ENCODE assay signal across 9 cellular contexts in the genomic region with DNA sequence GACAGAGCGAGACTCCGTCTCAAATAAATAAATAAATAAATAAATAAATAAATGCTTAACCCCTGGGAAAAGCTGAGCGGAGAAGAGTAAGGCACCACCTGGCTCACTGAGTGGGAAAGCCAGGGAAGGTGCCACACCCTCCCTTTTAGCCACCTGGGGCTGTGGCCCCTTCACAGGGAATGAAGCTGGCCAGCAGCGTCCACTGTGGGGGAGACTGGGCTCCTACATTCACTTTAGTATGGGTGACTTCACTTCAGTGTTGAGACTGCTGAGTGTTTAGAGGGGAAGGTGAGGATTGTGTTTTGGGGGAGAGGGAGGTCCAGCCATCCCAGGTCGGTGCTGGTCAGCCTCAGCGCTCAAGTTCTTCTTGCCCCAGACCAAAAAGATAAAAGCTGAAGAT. TPM values are rescaled to one million over a fixed set of nuclear protein-coding genes. Genes with fewer than 3 reads are reported as not detected.
DNase-seq lines count a peak whose midpoint lies in the region; ATAC-seq, FAIRE-seq and TF ChIP-seq lines count a peak whose summit lies in the region.
"Had no signal": no experiment of that assay in that cellular context is flagged by ENCODE, and none has a peak within 500 bp of the region (broad histone marks: within the 10 kb centered on the region; RNA-seq: fewer than 3 reads in every experiment).

No MANE protein-coding gene starts in this region.

- no peaks in the 10 kb centered on the region; a peak in 1 of 5 replicates for H3K27me3 ChIP-seq in K562 (ENCODE audit: control insufficient read depth in 2 of 2, insufficient read depth in 2 of 2, low read length in 2 of 2)
- H3K27me3 ChIP-seq in right lobe of liver, result no peaks in the 10 kb centered on the region
- no peaks in the 10 kb centered on the region for H3K27me3 ChIP-seq in tibial artery

- TF ChIP-seq POLR2A in K562 (conservative IDR thresholded peaks at IDR 0.05), result no peak
- no peak for TF ChIP-seq POLR2A in right lobe of liver (IDR thresholded peaks at IDR 0.05)

- peaks cover 19% of the 10 kb centered on the region for H3K36me3 Mint-ChIP-seq in activated naive CD4-positive, alpha-beta T cell treated with anti-CD3 and anti-CD28 coated beads, Interleukin-2, amount 10 ng/mL, durations not matched to agents 7 days and 5 days

- H3K9ac ChIP-seq in K562 (ENCODE audit: insufficient read depth in 1 of 2, low read depth in 2 of 2, low read length in 2 of 2), result peak overlapping the region; percentile 52 to 80; a peak in 2 of 4 replicates

- peaks cover 46% of the 10 kb centered on the region for H3K36me3 ChIP-seq in K562 (ENCODE audit: control insufficient read depth, insufficient read depth, low read length)
- H3K36me3 ChIP-seq in right lobe of liver, result peaks cover 0 to 33% (median 14%) of the 10 kb centered on the region in 4 donors
- H3K36me3 ChIP-seq in tibial artery, result peaks cover 32 to 40% (median 40%) of the 10 kb centered on the region in 3 donors

- POLR2A ChIA-PET in K562 (lab: Yijun Ruan, JAX), result interaction anchor here (1.3 to 6.0 kb wide), 4 partner anchors 10 to 21 kb away, joined by 3 to 44 read pairs (median 6); a partner anchor contains a TSS

- H2AFZ ChIP-seq in K562 (ENCODE audit: low read depth, low read length), result no peak overlapping the region

- H3K27ac Mint-ChIP-seq in activated naive CD4-positive, alpha-beta T cell treated with anti-CD3 and anti-CD28 coated beads, Interleukin-2, amount 10 ng/mL, durations not matched to agents 7 days and 5 days, result no peak overlapping the region

- H3K9me3 Mint-ChIP-seq in activated naive CD4-positive, alpha-beta T cell treated with anti-CD3 and anti-CD28 coated beads, Interleukin-2, amount 10 ng/mL, durations not matched to agents 7 days and 5 days, result no peaks in the 10 kb centered on the region

- intact Hi-C loops in K562 (cut with micrococcal nuclease), result no loop called here
- intact Hi-C loops in right lobe of liver (cut with DNase I), result no loop called here
- intact Hi-C loops in tibial artery (cut with DNase I; ENCODE audit: low total_unique reads), result no loop called here

- peaks cover 38 to 72% of the 10 kb centered on the region in 2 experiments for H3K4me1 ChIP-seq in K562 (replicated peaks in 1 of 2; ENCODE audit: control insufficient read depth in 2 of 2, insufficient read depth in 2 of 2, low read length in 2 of 2)
- H3K4me1 ChIP-seq in right lobe of liver, result peaks cover 0 to 20% (median 10%) of the 10 kb centered on the region in 4 donors
- H3K4me1 ChIP-seq in tibial artery, result peaks cover 8 to 62% (median 58%) of the 10 kb centered on the region in 4 donors

- no TSS peak for BruUV-seq in K562 (replicated peaks; lab: Mats Ljungman, UMichigan)

- peaks cover 42% of the 10 kb centered on the region for H3K79me2 ChIP-seq in K562 (ENCODE audit: control insufficient read depth, insufficient read depth, low read length)

- TF ChIP-seq RAD21 in K562 (CRISPR knock-in tag; conservative IDR thresholded peaks at IDR 0.05 in 1 of 2, IDR thresholded peaks at IDR 0.05 in 1 of 2), result no peak

- H3K4me1 Mint-ChIP-seq in activated naive CD4-positive, alpha-beta T cell treated with anti-CD3 and anti-CD28 coated beads, Interleukin-2, amount 10 ng/mL, durations not matched to agents 7 days and 5 days, result peaks cover 72% of the 10 kb centered on the region

- H3K4me2 ChIP-seq in K562 (ENCODE audit: insufficient read depth, low read length), result peak overlapping the region; percentile 76

- CTCF ChIA-PET in activated naive CD4-positive, alpha-beta T cell treated with anti-CD3 and anti-CD28 coated beads, Interleukin-2, amount 10 ng/mL, durations not matched to agents 7 days and 5 days (lab: Charles Lee), result interaction anchor here (1.6 to 10.4 kb wide), 5 partner anchors 9 to 83 kb away, joined by 5 to 100 read pairs (median 18); a partner anchor contains a TSS
- CTCF ChIA-PET in K562 (lab: Yijun Ruan, JAX; ENCODE audit: low intra/inter-chr PET ratio), result interaction anchor here (0.9 kb wide), 1 partner anchor 21 kb away, joined by 4 read pairs; no protein-coding TSS in a partner anchor

- no peak overlapping the region for H3K27ac ChIP-seq in K562 (ENCODE audit: extremely low read depth, low read depth, low read length)
- peak overlapping the region in 2 of 3 donors; percentile 77 to 85 for H3K27ac ChIP-seq in right lobe of liver
- peak overlapping the region; percentile 91 to 99 for H3K27ac ChIP-seq in tibial artery

- no peak for DNase-seq in activated naive CD4-positive, alpha-beta T cell treated with anti-CD3 and anti-CD28 coated beads, Interleukin-2, amount 10 ng/mL, durations not matched to agents 7 days and 5 days
- no peak for DNase-seq in activated naive CD4-positive, alpha-beta T cell treated with anti-CD3 and anti-CD28 coated beads, Interleukin-2, amount 50 U/mL, for 16 hours
- DNase-seq in K562 (ENCODE audit: extremely low read depth in 1 of 4, low spot score in 3 of 4) (peak in 2 of 4 experiments; percentile 9 to 18), right lobe of liver (no peak), tibial artery (no peak), NCI-H510A treated with DMSO at 0.1 percent for 48 hours (lab: John Stamatoyannopoulos, UW) (no peak)
- DNase-seq: DMS 273 treated with DMSO at 0.1 percent for 48 hours had no signal

- peak; percentile 37 for FAIRE-seq in K562 (lab: Jason Lieb, UNC)

- WGBS in K562 (ENCODE audit: insufficient coverage, low coverage, missing lambda C conversion rate), result 18% methylated on average over 6 of the region's 6 CpGs
- WGBS in right lobe of liver (ENCODE audit: insufficient coverage, low coverage, low lambda C conversion rate, missing lambda C conversion rate), result 43% methylated on average over 6 of the region's 6 CpGs

- H3K9me3 ChIP-seq in K562 (replicated peaks; ENCODE audit: control insufficient read depth, insufficient read depth, low read depth, low read length), result no peaks in the 10 kb centered on the region
- H3K9me3 ChIP-seq in right lobe of liver, result no peaks in the 10 kb centered on the region
- no peaks in the 10 kb centered on the region for H3K9me3 ChIP-seq in tibial artery

- H3K4me3 Mint-ChIP-seq in activated naive CD4-positive, alpha-beta T cell treated with anti-CD3 and anti-CD28 coated beads, Interleukin-2, amount 10 ng/mL, durations not matched to agents 7 days and 5 days, result peak overlapping the region; percentile 88

- no peak for TF ChIP-seq EP300 in K562 (IDR thresholded peaks at IDR 0.05; ENCODE audit: low read length)

- H3K27me3 Mint-ChIP-seq in activated naive CD4-positive, alpha-beta T cell treated with anti-CD3 and anti-CD28 coated beads, Interleukin-2, amount 10 ng/mL, durations not matched to agents 7 days and 5 days, result no peaks in the 10 kb centered on the region

- H3K4me3 ChIP-seq in K562, result peak overlapping the region; percentile 37; the same call in 1 of the 2 replicates
- peak overlapping the region; percentile 80 to 93 (median 92) for H3K4me3 ChIP-seq in right lobe of liver
- peak overlapping the region; percentile 91 to 98 for H3K4me3 ChIP-seq in tibial artery

- ATAC-seq in K562 (no peak), right lobe of liver (no peak), GM21619 (IDR thresholded peaks at IDR 0.05; ENCODE audit: unreplicated experiment) (no peak), GM21528 (IDR thresholded peaks at IDR 0.05; ENCODE audit: low FRiP score, unreplicated experiment) (no peak)

- no peaks in the 10 kb centered on the region for H3K9me1 ChIP-seq in K562 (ENCODE audit: control insufficient read depth, insufficient read depth, low read length)

- TF ChIP-seq CTCF in K562 (IDR thresholded peaks at IDR 0.05 in 2 of 3, conservative IDR thresholded peaks at IDR 0.05 in 1 of 3; ENCODE audit: insufficient read depth in 2 of 3, low read depth in 1 of 3, low read length in 3 of 3), result no peak
- TF ChIP-seq CTCF in right lobe of liver (IDR thresholded peaks at IDR 0.05), result no peak
- no peak for TF ChIP-seq CTCF in tibial artery (IDR thresholded peaks at IDR 0.05)

- in situ Hi-C loops in K562 (cut with MboI), result no loop called here

- H4K20me1 ChIP-seq in K562 (replicated peaks; ENCODE audit: control insufficient read depth, insufficient read depth, low read length), result peaks cover 5% of the 10 kb centered on the region

RNA-seq across cellular contexts. Expression of a gene that starts 1.5 kb away (rescaled TPM):
- 43.5 and 96.8 TPM in 2 replicates for total RNA-seq in K562 (2011; cell fraction: chromatin; rRNA removed; ENCODE audit: low replicate concordance)
- total RNA-seq in K562 (2011; cell fraction: nucleolus; rRNA removed), result 51.2 and 57.5 TPM in 2 replicates
- total RNA-seq in K562 (2011; cell fraction: nucleoplasm; rRNA removed), result 40.4 and 43.3 TPM in 2 replicates
- 32.0 and 32.8 TPM in 2 replicates for total RNA-seq in K562 (2014; rRNA removed)
- 11.8 and 14.2 TPM in 2 replicates for total RNA-seq in K562 (2014; rRNA removed; fragmentation: Illumina TruSeq; extraction: Trizol)
- total RNA-seq in K562 (2015; rRNA removed; fragmentation: Illumina TruSeq; extraction: Trizol), result 16.9 and 18.8 TPM in 2 replicates
- total RNA-seq in K562 (2021), result 23.4 and 36.0 TPM in 2 replicates
- polyA plus RNA-seq in K562 (2011; rRNA removed), result 25.8 and 30.9 TPM in 2 replicates
- polyA plus RNA-seq in K562 (2011; cell fraction: cytosol; rRNA removed), result 26.8 and 51.9 TPM in 2 replicates
- polyA plus RNA-seq in K562 (2011; cell fraction: nucleus; rRNA removed), result 53.7 and 85.9 TPM in 2 replicates
- polyA plus RNA-seq in K562 (2012), result 23.3 and 27.5 TPM in 2 replicates
- 20.4 and 30.2 TPM in 2 replicates for polyA plus RNA-seq in K562 (2014; fragmentation: Illumina TruSeq; extraction: Trizol)
- polyA plus RNA-seq in K562 (2014; fragmentation: Nextera tagmentation; extraction: Ambion mirVana), result under 1 TPM; 0.45 to 0.52 TPM
- 30.4 and 40.9 TPM in 2 replicates for polyA plus RNA-seq in K562 (2014; rRNA removed)
- 13.8 and 22.0 TPM in 2 replicates for polyA minus RNA-seq in K562 (2011; rRNA and poly(A)+ RNA removed)
- polyA minus RNA-seq in K562 (2011; cell fraction: cytosol; rRNA and poly(A)+ RNA removed), result 16.5 and 18.6 TPM in 2 replicates
- polyA minus RNA-seq in K562 (2011; cell fraction: nucleus; rRNA and poly(A)+ RNA removed), result 14.9 and 18.6 TPM in 2 replicates
- total RNA-seq in right lobe of liver, result 10 to 100 TPM in 2 of 6 experiments, 1 to 10 TPM in 4; 6.1 to 13.1 (median 8.9) TPM

RNA-seq across cellular contexts. Expression of a gene that starts 11.9 kb away (rescaled TPM):
- total RNA-seq in K562 (2011; cell fraction: chromatin; rRNA removed; ENCODE audit: low replicate concordance), result 49.5 and 114 TPM in 2 replicates
- total RNA-seq in K562 (2011; cell fraction: nucleolus; rRNA removed), result 43.7 and 48.6 TPM in 2 replicates
- 111 and 176 TPM in 2 replicates for total RNA-seq in K562 (2011; cell fraction: nucleoplasm; rRNA removed)
- total RNA-seq in K562 (2014; rRNA removed) (28.5 and 31.3 TPM in 2 replicates), K562 (2014; rRNA removed; fragmentation: Illumina TruSeq; extraction: Trizol) (44.5 and 51.5 TPM in 2 replicates), K562 (2015; rRNA removed; fragmentation: Illumina TruSeq; extraction: Trizol) (37.7 and 40.9 TPM in 2 replicates), K562 (2021) (57.0 and 59.0 TPM in 2 replicates), right lobe of liver (1 to 10 TPM; 3.8 to 6.2 (median 4.8) TPM)
- polyA plus RNA-seq in K562 (2011; rRNA removed) (69.7 and 82.2 TPM in 2 replicates), K562 (2014; fragmentation: Illumina TruSeq; extraction: Trizol) (45.7 and 51.5 TPM in 2 replicates), K562 (2014; fragmentation: Nextera tagmentation; extraction: Ambion mirVana) (10 to 100 TPM in 1 of 2 experiments, 1 to 10 TPM in 1; 9.5 to 15.6 TPM), K562 (2014; rRNA removed) (41.2 and 41.3 TPM in 2 replicates)
- 21.7 and 47.5 TPM in 2 replicates for polyA plus RNA-seq in K562 (2011; cell fraction: cytosol; rRNA removed)
- 80.6 and 125 TPM in 2 replicates for polyA plus RNA-seq in K562 (2011; cell fraction: nucleus; rRNA removed)
- 29.7 and 36.7 TPM in 2 replicates for polyA plus RNA-seq in K562 (2012)
- polyA minus RNA-seq in K562 (2011; rRNA and poly(A)+ RNA removed), result 69.8 and 75.3 TPM in 2 replicates
- 21.9 and 24.2 TPM in 2 replicates for polyA minus RNA-seq in K562 (2011; cell fraction: cytosol; rRNA and poly(A)+ RNA removed)
- 20.1 and 35.0 TPM in 2 replicates for polyA minus RNA-seq in K562 (2011; cell fraction: nucleus; rRNA and poly(A)+ RNA removed)

RNA-seq across cellular contexts. Expression of a gene that starts 20.7 kb away (rescaled TPM):
- 105 and 231 TPM in 2 replicates for total RNA-seq in K562 (2011; cell fraction: chromatin; rRNA removed; ENCODE audit: low replicate concordance)
- 112 and 138 TPM in 2 replicates for total RNA-seq in K562 (2011; cell fraction: nucleolus; rRNA removed)
- total RNA-seq in K562 (2011; cell fraction: nucleoplasm; rRNA removed), result 110 and 156 TPM in 2 replicates
- total RNA-seq in K562 (2014; rRNA removed), result 20.8 and 28.2 TPM in 2 replicates
- total RNA-seq in K562 (2014; rRNA removed; fragmentation: Illumina TruSeq; extraction: Trizol), result 17.1 and 18.6 TPM in 2 replicates
- 24.9 and 26.5 TPM in 2 replicates for total RNA-seq in K562 (2015; rRNA removed; fragmentation: Illumina TruSeq; extraction: Trizol)
- 32.7 and 38.4 TPM in 2 replicates for total RNA-seq in K562 (2021)
- polyA plus RNA-seq in K562 (2011; rRNA removed), result 40.1 and 60.0 TPM in 2 replicates
- 48.3 and 61.6 TPM in 2 replicates for polyA plus RNA-seq in K562 (2011; cell fraction: cytosol; rRNA removed)
- polyA plus RNA-seq in K562 (2011; cell fraction: nucleus; rRNA removed), result 178 and 185 TPM in 2 replicates
- polyA plus RNA-seq in K562 (2012), result 44.3 and 71.7 TPM in 2 replicates
- polyA plus RNA-seq in K562 (2014; fragmentation: Illumina TruSeq; extraction: Trizol), result 48.2 and 49.5 TPM in 2 replicates
- polyA plus RNA-seq in K562 (2014; fragmentation: Nextera tagmentation; extraction: Ambion mirVana), result 1 to 10 TPM; 2.4 to 4.3 TPM
- 37.9 and 38.4 TPM in 2 replicates for polyA plus RNA-seq in K562 (2014; rRNA removed)
- 25.6 and 31.5 TPM in 2 replicates for polyA minus RNA-seq in K562 (2011; rRNA and poly(A)+ RNA removed)
- polyA minus RNA-seq in K562 (2011; cell fraction: cytosol; rRNA and poly(A)+ RNA removed), result 18.7 and 19.9 TPM in 2 replicates
- polyA minus RNA-seq in K562 (2011; cell fraction: nucleus; rRNA and poly(A)+ RNA removed), result 30.0 and 42.1 TPM in 2 replicates
- 100 to 1,000 TPM in 3 of 6 experiments, 10 to 100 TPM in 3; 61.8 to 108 (median 94.7) TPM for total RNA-seq in right lobe of liver

RNA-seq across cellular contexts. Expression of a gene that starts 37.8 kb away (rescaled TPM):
- total RNA-seq in K562 (2011; cell fraction: chromatin; rRNA removed; ENCODE audit: low replicate concordance), result 2.3 and 6.7 TPM in 2 replicates
- total RNA-seq in K562 (2011; cell fraction: nucleolus; rRNA removed), result 1.8 and 3.5 TPM in 2 replicates
- total RNA-seq in K562 (2011; cell fraction: nucleoplasm; rRNA removed), result 2.2 and 5.4 TPM in 2 replicates
- total RNA-seq in K562 (2014; rRNA removed) (0.18 and 0.29 TPM in 2 replicates), K562 (2014; rRNA removed; fragmentation: Illumina TruSeq; extraction: Trizol) (0.03 and 0.04 TPM in 2 replicates), K562 (2015; rRNA removed; fragmentation: Illumina TruSeq; extraction: Trizol) (0.11 and 0.36 TPM in 2 replicates), K562 (2021) (0.64 and 1.1 TPM in 2 replicates), right lobe of liver (100 to 1,000 TPM; 268 to 387 (median 301) TPM)
- polyA plus RNA-seq in K562 (2011; rRNA removed) (0.28 and 0.45 TPM in 2 replicates), K562 (2014; fragmentation: Illumina TruSeq; extraction: Trizol) (0.13 and 0.15 TPM in 2 replicates), K562 (2014; fragmentation: Nextera tagmentation; extraction: Ambion mirVana) (not detected), K562 (2014; rRNA removed) (0.19 and 0.45 TPM in 2 replicates)
- 0.27 and 0.66 TPM in 2 replicates for polyA plus RNA-seq in K562 (2011; cell fraction: cytosol; rRNA removed)
- 1.5 and 1.9 TPM in 2 replicates for polyA plus RNA-seq in K562 (2011; cell fraction: nucleus; rRNA removed)
- 0.33 and 1.8 TPM in 2 replicates for polyA plus RNA-seq in K562 (2012)
- 1.9 and 2.0 TPM in 2 replicates for polyA minus RNA-seq in K562 (2011; rRNA and poly(A)+ RNA removed)
- polyA minus RNA-seq in K562 (2011; cell fraction: cytosol; rRNA and poly(A)+ RNA removed), result 2.4 and 4.2 TPM in 2 replicates
- 0.40 and 2.8 TPM in 2 replicates for polyA minus RNA-seq in K562 (2011; cell fraction: nucleus; rRNA and poly(A)+ RNA removed)

RNA-seq across cellular contexts. Expression of a gene that starts 40.5 kb away (rescaled TPM):
- 0.35 and 1.0 TPM in 2 replicates for total RNA-seq in K562 (2011; cell fraction: chromatin; rRNA removed; ENCODE audit: low replicate concordance)
- 0.79 and 1.5 TPM in 2 replicates for total RNA-seq in K562 (2011; cell fraction: nucleolus; rRNA removed)
- total RNA-seq in K562 (2011; cell fraction: nucleoplasm; rRNA removed), result 0.51 and 0.99 TPM in 2 replicates
- total RNA-seq in K562 (2014; rRNA removed) (0.08 and 0.09 TPM in 2 replicates), K562 (2014; rRNA removed; fragmentation: Illumina TruSeq; extraction: Trizol) (0.06 and 0.29 TPM in 2 replicates), K562 (2015; rRNA removed; fragmentation: Illumina TruSeq; extraction: Trizol) (0.08 and 0.14 TPM in 2 replicates), K562 (2021) (0.18 and 0.29 TPM in 2 replicates), right lobe of liver (1 to 10 TPM in 1 of 6 experiments, under 1 TPM in 4, not detected in 1; 0.27 to 1.9 (median 0.68) TPM)
- polyA plus RNA-seq in K562 (2011; rRNA removed) (0.14 and 0.18 TPM in 2 replicates), K562 (2014; fragmentation: Illumina TruSeq; extraction: Trizol) (0.03 and 0.54 TPM in 2 replicates), K562 (2014; fragmentation: Nextera tagmentation; extraction: Ambion mirVana) (not detected), K562 (2014; rRNA removed) (0.08 and 0.20 TPM in 2 replicates)
- 0.03 TPM in 1 of 2 replicates, not detected in the other for polyA plus RNA-seq in K562 (2011; cell fraction: cytosol; rRNA removed)
- polyA plus RNA-seq in K562 (2011; cell fraction: nucleus; rRNA removed), result 0.23 and 0.91 TPM in 2 replicates
- polyA plus RNA-seq in K562 (2012), result 0.08 and 0.11 TPM in 2 replicates
- polyA minus RNA-seq in K562 (2011; rRNA and poly(A)+ RNA removed), result 0.06 TPM in 1 of 2 replicates, not detected in the other
- not detected in 2 replicates for polyA minus RNA-seq in K562 (2011; cell fraction: cytosol; rRNA and poly(A)+ RNA removed)
- polyA minus RNA-seq in K562 (2011; cell fraction: nucleus; rRNA and poly(A)+ RNA removed), result 0.13 and 1.1 TPM in 2 replicates

Comparison
In these comparisons a context has a peak if more than half of its experiments do, and no peak if none do; other contexts are left out.
1. H3K4me3 ChIP-seq: peak in every context shown above with its lines; median percentile 94 in tibial artery; 92 in right lobe of liver; 37 in K562.
2. RNA of a gene that starts 11.9 kb away (total RNA-seq): 28.5 to 176 TPM in K562; 3.8 to 6.2 TPM in right lobe of liver; every median in the first group is over 4 times any median in the second.